Comparison of ENCODE assay signal across 8 cellular contexts in the genomic region with DNA sequence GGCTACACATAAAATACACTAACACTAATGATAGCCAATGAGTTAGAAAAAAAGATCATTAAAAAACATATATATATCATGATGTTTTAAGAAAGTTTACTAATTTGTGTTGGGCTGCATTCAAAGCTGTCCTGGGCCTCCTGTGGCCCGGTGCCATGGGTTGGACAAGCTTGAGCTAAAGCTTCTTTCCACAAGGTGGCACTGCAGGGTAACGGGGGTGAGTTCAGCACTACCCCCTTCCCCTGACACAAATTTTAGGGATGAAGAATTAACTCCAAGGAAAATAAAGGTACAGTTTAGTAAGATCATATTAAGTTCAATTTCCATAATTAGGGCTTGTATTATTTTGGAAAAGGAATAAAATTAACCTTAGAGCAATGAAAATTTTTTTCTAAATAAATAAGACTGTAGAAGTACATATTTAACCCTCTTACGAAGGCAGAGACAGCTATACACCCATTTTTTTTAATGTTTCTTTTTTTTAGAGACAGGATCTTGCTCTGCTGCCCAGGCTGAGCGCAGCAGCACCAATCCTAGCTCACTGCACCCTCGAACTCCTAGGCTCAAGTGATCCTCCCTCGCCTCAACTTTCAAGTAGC. TPM values are rescaled to one million over a fixed set of nuclear protein-coding genes. Genes with fewer than 3 reads are reported as not detected.
A peak's percentile ranks its signal among the peaks of the same experiment; 100 is the strongest.
DNase-seq lines count a peak whose midpoint lies in the region; ATAC-seq, FAIRE-seq and TF ChIP-seq lines count a peak whose summit lies in the region.

No MANE protein-coding gene starts in this region.

- H3K36me3 ChIP-seq in WERI-Rb-1, result no peaks in the 10 kb centered on the region
- H3K36me3 ChIP-seq in breast epithelium, result no peaks in the 10 kb centered on the region

- intact Hi-C loops in breast epithelium (cut with DNase I; ENCODE audit: low total_unique reads), result no loop called here

- TF ChIP-seq CTCF in GM12874 (IDR thresholded peaks at IDR 0.05; ENCODE audit: insufficient read depth, low read depth, low read length) (peak; percentile 73; the same call in 1 of the 2 replicates), WERI-Rb-1 (IDR thresholded peaks at IDR 0.05; ENCODE audit: low read depth, low read length) (peak; percentile 74), breast epithelium (IDR thresholded peaks at IDR 0.05) (peak; percentile 55 to 91 (median 84))

- DNase-seq in NCI-H2107 (lab: John Stamatoyannopoulos, UW) (peak; percentile 88), WERI-Rb-1 (peak; percentile 71), breast epithelium (ENCODE audit: low spot score in 2 of 2) (peak; percentile 60 to 79)
- DNase-seq in stimulated activated CD4-positive, alpha-beta T cell treated with anti-CD3 and anti-CD28 coated beads, Interleukin-1b, Interleukin-23, amount 100 ng/mL, for 4 hours (ENCODE audit: low read depth in 2 of 2), result peak; percentile 42 to 72

- FAIRE-seq in islet of Langerhans (lab: Jason Lieb, UNC), result peak; percentile 75

- H3K27me3 ChIP-seq in WERI-Rb-1 (ENCODE audit: insufficient read depth, low read depth, severe bottlenecking) (no peaks in the 10 kb centered on the region), breast epithelium (no peaks in the 10 kb centered on the region)

- H3K9me3 ChIP-seq in WERI-Rb-1 (ENCODE audit: severe bottlenecking) (no peaks in the 10 kb centered on the region), breast epithelium (no peaks in the 10 kb centered on the region)

- TF ChIP-seq POLR2A in breast epithelium (IDR thresholded peaks at IDR 0.05), result no peak

- no peaks in the 10 kb centered on the region for H3K4me1 ChIP-seq in breast epithelium

- H3K27ac ChIP-seq in WERI-Rb-1 (no peak overlapping the region), breast epithelium (no peak overlapping the region)

- H3K4me3 ChIP-seq in WERI-Rb-1 (ENCODE audit: low read depth, low read length) (no peak overlapping the region), breast epithelium (no peak overlapping the region)

- ATAC-seq in GM19035 (IDR thresholded peaks at IDR 0.05; ENCODE audit: unreplicated experiment) (no peak), GM18511 (IDR thresholded peaks at IDR 0.05; ENCODE audit: unreplicated experiment) (no peak)

RNA-seq across cellular contexts. Expression of gene PPP1R13B, which starts 38.9 kb away (rescaled TPM):
- total RNA-seq in breast epithelium, result 10 to 100 TPM in 2 of 3 donors, 1 to 10 TPM in 1; 6.4 to 21.8 (median 18.4) TPM
